8 cellular contexts compared by ENCODE assay signal in genomic region chr2:88903744-88904353, GRCh38.
DNase-seq lines count a peak whose midpoint lies in the region; ATAC-seq, FAIRE-seq and TF ChIP-seq lines count a peak whose summit lies in the region.

No MANE protein-coding gene starts in this region.

- CTCF ChIA-PET in activated naive CD4-positive, alpha-beta T cell treated with anti-CD3 and anti-CD28 coated beads, Interleukin-2, amount 10 ng/mL, durations not matched to agents 7 days and 5 days (lab: Charles Lee), result interaction anchor here (0.8 to 1.4 kb wide), 7 partner anchors 8 to 163 kb away, joined by 3 to 5 read pairs (median 3); no protein-coding TSS in a partner anchor

- no peaks in the 10 kb centered on the region for H3K9me3 ChIP-seq in astrocyte (ENCODE audit: insufficient read depth, low read depth, low read length)

- H3K79me2 ChIP-seq in astrocyte (ENCODE audit: insufficient read depth, low read length), result no peaks in the 10 kb centered on the region

- DNase-seq in activated naive CD4-positive, alpha-beta T cell treated with anti-CD3 and anti-CD28 coated beads, Interleukin-2, amount 10 ng/mL, durations not matched to agents 7 days and 5 days, result peak; percentile 27
- no peak for DNase-seq in activated naive CD4-positive, alpha-beta T cell treated with anti-CD3 and anti-CD28 coated beads, Interleukin-2, amount 50 U/mL, for 16 hours
- peak; percentile 34 for DNase-seq in M059J (ENCODE audit: low read depth)
- DNase-seq in astrocyte (ENCODE audit: low read depth), result no peak
- DNase-seq in kidney glomerular epithelial cell (lab: John Stamatoyannopoulos, UW), result peak; percentile 38
- no peak for DNase-seq in posterior cingulate gyrus
- DNase-seq in activated T-helper 1 cell treated with anti-CD3 and anti-CD28 coated beads, Interleukin-12 subunit alpha, Interleukin-12 subunit beta, Interleukin-2, Interleukin-4 antibody, amounts not matched to agents 30 ng/mL and 10 ng/mL and 1 ng/mL, durations not matched to agents 14 hours and 24 hours and 36 hours (ENCODE audit: low spot score), result no peak

- no peak for ATAC-seq in GM21526 (IDR thresholded peaks at IDR 0.05; ENCODE audit: low FRiP score, unreplicated experiment)

- H3K27ac Mint-ChIP-seq in activated naive CD4-positive, alpha-beta T cell treated with anti-CD3 and anti-CD28 coated beads, Interleukin-2, amount 10 ng/mL, durations not matched to agents 7 days and 5 days, result no peak overlapping the region
- no peak overlapping the region for H3K27ac Mint-ChIP-seq in astrocyte (ENCODE audit: unreplicated experiment)
- H3K27ac Mint-ChIP-seq in activated T-helper 1 cell treated with anti-CD3 and anti-CD28 coated beads, Interleukin-12 subunit alpha, Interleukin-12 subunit beta, Interleukin-2, Interleukin-4 antibody, amounts not matched to agents 30 ng/mL and 10 ng/mL and 1 ng/mL, durations not matched to agents 14 hours and 24 hours and 36 hours, result no peak overlapping the region

- peaks cover 5% of the 10 kb centered on the region for H3K27me3 Mint-ChIP-seq in activated naive CD4-positive, alpha-beta T cell treated with anti-CD3 and anti-CD28 coated beads, Interleukin-2, amount 10 ng/mL, durations not matched to agents 7 days and 5 days
- peaks cover 9% of the 10 kb centered on the region for H3K27me3 Mint-ChIP-seq in astrocyte (ENCODE audit: low read depth, unreplicated experiment)
- peaks cover 8% of the 10 kb centered on the region for H3K27me3 Mint-ChIP-seq in activated T-helper 1 cell treated with anti-CD3 and anti-CD28 coated beads, Interleukin-12 subunit alpha, Interleukin-12 subunit beta, Interleukin-2, Interleukin-4 antibody, amounts not matched to agents 30 ng/mL and 10 ng/mL and 1 ng/mL, durations not matched to agents 14 hours and 24 hours and 36 hours (ENCODE audit: insufficient read depth)

- no peaks in the 10 kb centered on the region for H4K20me1 ChIP-seq in astrocyte (ENCODE audit: insufficient read depth, low read length)

- no peaks in the 10 kb centered on the region for H3K4me1 Mint-ChIP-seq in activated naive CD4-positive, alpha-beta T cell treated with anti-CD3 and anti-CD28 coated beads, Interleukin-2, amount 10 ng/mL, durations not matched to agents 7 days and 5 days
- no peaks in the 10 kb centered on the region for H3K4me1 Mint-ChIP-seq in astrocyte (ENCODE audit: low read depth, unreplicated experiment)
- H3K4me1 Mint-ChIP-seq in activated T-helper 1 cell treated with anti-CD3 and anti-CD28 coated beads, Interleukin-12 subunit alpha, Interleukin-12 subunit beta, Interleukin-2, Interleukin-4 antibody, amounts not matched to agents 30 ng/mL and 10 ng/mL and 1 ng/mL, durations not matched to agents 14 hours and 24 hours and 36 hours (ENCODE audit: low read depth), result no peaks in the 10 kb centered on the region

- no peaks in the 10 kb centered on the region for H3K36me3 Mint-ChIP-seq in activated naive CD4-positive, alpha-beta T cell treated with anti-CD3 and anti-CD28 coated beads, Interleukin-2, amount 10 ng/mL, durations not matched to agents 7 days and 5 days
- H3K36me3 Mint-ChIP-seq in astrocyte (ENCODE audit: low read depth, unreplicated experiment), result no peaks in the 10 kb centered on the region
- H3K36me3 Mint-ChIP-seq in activated T-helper 1 cell treated with anti-CD3 and anti-CD28 coated beads, Interleukin-12 subunit alpha, Interleukin-12 subunit beta, Interleukin-2, Interleukin-4 antibody, amounts not matched to agents 30 ng/mL and 10 ng/mL and 1 ng/mL, durations not matched to agents 14 hours and 24 hours and 36 hours (ENCODE audit: low read depth), result no peaks in the 10 kb centered on the region

- H3K4me3 ChIP-seq in astrocyte (ENCODE audit: insufficient read depth, low read depth, low read length), result no peak overlapping the region

- no peak overlapping the region for H3K4me2 ChIP-seq in astrocyte (ENCODE audit: low read length)

- no peak overlapping the region for H3K4me3 Mint-ChIP-seq in activated naive CD4-positive, alpha-beta T cell treated with anti-CD3 and anti-CD28 coated beads, Interleukin-2, amount 10 ng/mL, durations not matched to agents 7 days and 5 days
- no peak overlapping the region for H3K4me3 Mint-ChIP-seq in astrocyte (ENCODE audit: unreplicated experiment)
- H3K4me3 Mint-ChIP-seq in activated T-helper 1 cell treated with anti-CD3 and anti-CD28 coated beads, Interleukin-12 subunit alpha, Interleukin-12 subunit beta, Interleukin-2, Interleukin-4 antibody, amounts not matched to agents 30 ng/mL and 10 ng/mL and 1 ng/mL, durations not matched to agents 14 hours and 24 hours and 36 hours, result no peak overlapping the region

- peak; percentile 69 for TF ChIP-seq CTCF in astrocyte (IDR thresholded peaks at IDR 0.05; ENCODE audit: insufficient read depth, low read depth, low read length)

- no peak overlapping the region for H2AFZ ChIP-seq in astrocyte (ENCODE audit: low read depth, low read length)

- H3K9ac ChIP-seq in astrocyte (ENCODE audit: low read length), result no peak overlapping the region

- FAIRE-seq in astrocyte (lab: Jason Lieb, UNC), result no peak

- no peaks in the 10 kb centered on the region for H3K36me3 ChIP-seq in astrocyte (ENCODE audit: insufficient read depth, low read length)

- intact Hi-C loops in posterior cingulate gyrus (cut with DNase I), result no loop called here
- intact Hi-C loops in activated T-helper 1 cell treated with anti-CD3 and anti-CD28 coated beads, Interleukin-12 subunit alpha, Interleukin-12 subunit beta, Interleukin-2, Interleukin-4 antibody, amounts not matched to agents 30 ng/mL and 10 ng/mL and 1 ng/mL, durations not matched to agents 14 hours and 24 hours and 36 hours (cut with micrococcal nuclease), result no loop called here

- no peaks in the 10 kb centered on the region for H3K9me3 Mint-ChIP-seq in activated naive CD4-positive, alpha-beta T cell treated with anti-CD3 and anti-CD28 coated beads, Interleukin-2, amount 10 ng/mL, durations not matched to agents 7 days and 5 days
- no peaks in the 10 kb centered on the region for H3K9me3 Mint-ChIP-seq in astrocyte (ENCODE audit: unreplicated experiment)
- H3K9me3 Mint-ChIP-seq in activated T-helper 1 cell treated with anti-CD3 and anti-CD28 coated beads, Interleukin-12 subunit alpha, Interleukin-12 subunit beta, Interleukin-2, Interleukin-4 antibody, amounts not matched to agents 30 ng/mL and 10 ng/mL and 1 ng/mL, durations not matched to agents 14 hours and 24 hours and 36 hours, result no peaks in the 10 kb centered on the region

- no peaks in the 10 kb centered on the region for H3K4me1 ChIP-seq in astrocyte (ENCODE audit: insufficient read depth, low read length)

- no peaks in the 10 kb centered on the region for H3K27me3 ChIP-seq in astrocyte (ENCODE audit: insufficient read depth, low read length)

- no peak overlapping the region for H3K27ac ChIP-seq in astrocyte (ENCODE audit: low read depth, low read length)

Comparison
In these comparisons a context has a peak if more than half of its experiments do, and no peak if none do; other contexts are left out.
1. DNase-seq: peak in activated naive CD4-positive, alpha-beta T cell treated with anti-CD3 and anti-CD28 coated beads, Interleukin-2, amount 10 ng/mL, durations not matched to agents 7 days and 5 days (single experiment), M059J (single experiment) and kidney glomerular epithelial cell (single experiment); none in activated naive CD4-positive, alpha-beta T cell treated with anti-CD3 and anti-CD28 coated beads, Interleukin-2, amount 50 U/mL, for 16 hours (single experiment), astrocyte (single experiment), posterior cingulate gyrus (0 of 10) and activated T-helper 1 cell treated with anti-CD3 and anti-CD28 coated beads, Interleukin-12 subunit alpha, Interleukin-12 subunit beta, Interleukin-2, Interleukin-4 antibody, amounts not matched to agents 30 ng/mL and 10 ng/mL and 1 ng/mL, durations not matched to agents 14 hours and 24 hours and 36 hours (single experiment).